8 cellular contexts compared by ENCODE assay signal in genomic region chr9:19441730-19442129, GRCh38. TPM values are rescaled to one million over a fixed set of nuclear protein-coding genes. Genes with fewer than 3 reads are reported as not detected.
DNase-seq lines count a peak whose midpoint lies in the region; ATAC-seq lines count a peak whose summit lies in the region.

No MANE protein-coding gene starts in this region.

- ATAC-seq in GM18508 (IDR thresholded peaks at IDR 0.05; ENCODE audit: insufficient read depth, unreplicated experiment): peak; percentile 92
- peak; percentile 87 for ATAC-seq in GM21526 (IDR thresholded peaks at IDR 0.05; ENCODE audit: low FRiP score, unreplicated experiment)
- peak; percentile 89 for ATAC-seq in HG03520 (IDR thresholded peaks at IDR 0.05; ENCODE audit: unreplicated experiment)
- peak; percentile 85 for ATAC-seq in memory B cell (ENCODE audit: low read depth)
- ATAC-seq in left colon: no peak

- DNase-seq in memory B cell (ENCODE audit: low spot score in 2 of 2): no peak
- DNase-seq in cerebellar nuclear complex (lab: John Stamatoyannopoulos, UW): no peak
- DNase-seq in stimulated activated CD4-positive, alpha-beta T cell treated with anti-CD3 and anti-CD28 coated beads, Interleukin-12 subunit alpha, Interleukin-12 subunit beta, amount 100 ng/mL, for 4 hours: no peak
- DNase-seq in left colon: no peak
- no peak for DNase-seq in posterior vena cava (ENCODE audit: low spot score)

- H3K27me3 Mint-ChIP-seq in memory B cell: no peaks in the 10 kb centered on the region

- peak overlapping the region; percentile 79 for H3K4me3 Mint-ChIP-seq in memory B cell

- H3K27ac Mint-ChIP-seq in memory B cell: peak overlapping the region; percentile 88

- H3K9me3 Mint-ChIP-seq in memory B cell: peaks cover 2% of the 10 kb centered on the region

- H3K4me1 Mint-ChIP-seq in memory B cell: peaks cover 12% of the 10 kb centered on the region

- H3K36me3 Mint-ChIP-seq in memory B cell: peaks cover 26% of the 10 kb centered on the region

- intact Hi-C loops in left colon (cut with DNase I, micrococcal nuclease) (no loop called here), posterior vena cava (cut with DNase I) (no loop called here)

RNA-seq across cellular contexts. Expression of gene ACER2, which starts 32.9 kb away (rescaled TPM):
- total RNA-seq in left colon (10 to 100 TPM in 1 of 2 donors, 1 to 10 TPM in 1; 9.0 to 15.3 TPM), posterior vena cava (1 to 10 TPM; 3.5 TPM)
